14 cellular contexts compared by ENCODE assay signal in genomic region chr9:128482186-128482585, GRCh38. TPM values are rescaled to one million over a fixed set of nuclear protein-coding genes. Genes with fewer than 3 reads are reported as not detected.
DNase-seq lines count a peak whose midpoint lies in the region; ATAC-seq and TF ChIP-seq lines count a peak whose summit lies in the region.
"Had no signal": no experiment of that assay in that cellular context is flagged by ENCODE, and none has a peak within 500 bp of the region (broad histone marks: within the 10 kb centered on the region; RNA-seq: fewer than 3 reads in every experiment).

No MANE protein-coding gene starts in this region.

- TF ChIP-seq POLR2A in tibial nerve (IDR thresholded peaks at IDR 0.05): no peak

- H3K27me3 Mint-ChIP-seq in T-helper 17 cell (no peaks in the 10 kb centered on the region), endothelial cell (ENCODE audit: unreplicated experiment) (peaks cover 2% of the 10 kb centered on the region)
- H3K27me3 Mint-ChIP-seq: CD4-positive, alpha-beta memory T cell had no signal

- H3K4me1 ChIP-seq in tibial nerve: no peaks in the 10 kb centered on the region
- H3K4me1 ChIP-seq: Caco-2 had no signal

- H3K4me3 ChIP-seq in tibial nerve: no peak overlapping the region
- H3K4me3 ChIP-seq: GM23248 had no signal

- TF ChIP-seq CTCF in endothelial cell (IDR thresholded peaks at IDR 0.05; ENCODE audit: unreplicated experiment) (no peak), tibial nerve (IDR thresholded peaks at IDR 0.05) (no peak)

- no peaks in the 10 kb centered on the region for H3K27me3 ChIP-seq in tibial nerve

- 95 to 97% methylated on average over 7 of the region's 7 CpGs for WGBS in tibial nerve, 2 donors

- no peak overlapping the region for H3K4me3 Mint-ChIP-seq in T-helper 17 cell
- peak overlapping the region; percentile 67 for H3K4me3 Mint-ChIP-seq in endothelial cell (ENCODE audit: unreplicated experiment)
- H3K4me3 Mint-ChIP-seq: CD4-positive, alpha-beta memory T cell had no signal

- no peaks in the 10 kb centered on the region for H3K9me3 ChIP-seq in T-helper 17 cell (ENCODE audit: control insufficient read depth, low read length, poor library complexity, severe bottlenecking)
- no peaks in the 10 kb centered on the region for H3K9me3 ChIP-seq in tibial nerve
- H3K9me3 ChIP-seq: Caco-2 had no signal

- DNase-seq in T-helper 17 cell: no peak
- DNase-seq in endothelial cell (ENCODE audit: low spot score): no peak
- DNase-seq in posterior vena cava (ENCODE audit: low spot score): peak; percentile 17
- DNase-seq in SKM-1 (lab: John Stamatoyannopoulos, UW; ENCODE audit: unreplicated experiment): no peak
- no peak for DNase-seq in iPS-NIHi7 (ENCODE audit: extremely low spot score)
- no peak for DNase-seq in tibial nerve (ENCODE audit: low spot score in 2 of 2)
- DNase-seq: C1 segment of cervical spinal cord; Caco-2; CD4-positive, alpha-beta memory T cell; DMS153; DND-41; GM23248; H7; HCEC 1CT had no signal

- intact Hi-C loops in posterior vena cava (cut with DNase I): no loop called here

- no peaks in the 10 kb centered on the region for H3K9me3 Mint-ChIP-seq in endothelial cell (ENCODE audit: unreplicated experiment)
- H3K9me3 Mint-ChIP-seq: CD4-positive, alpha-beta memory T cell had no signal

- peaks cover 2 to 98% (median 16%) of the 10 kb centered on the region in 3 donors for H3K36me3 ChIP-seq in tibial nerve

- peak overlapping the region; percentile 63 for H3K27ac Mint-ChIP-seq in T-helper 17 cell
- no peak overlapping the region for H3K27ac Mint-ChIP-seq in endothelial cell (ENCODE audit: unreplicated experiment)

- ATAC-seq in T-helper 17 cell: no peak

- H3K36me3 Mint-ChIP-seq in T-helper 17 cell (ENCODE audit: low read depth) (peaks cover 6% of the 10 kb centered on the region), endothelial cell (ENCODE audit: low read depth, unreplicated experiment) (peaks cover 52% of the 10 kb centered on the region)

- H3K4me1 Mint-ChIP-seq in T-helper 17 cell (peaks cover 2% of the 10 kb centered on the region), endothelial cell (ENCODE audit: unreplicated experiment) (peaks cover 2% of the 10 kb centered on the region)
- H3K4me1 Mint-ChIP-seq: CD4-positive, alpha-beta memory T cell had no signal

- H3K27ac ChIP-seq in tibial nerve: no peak overlapping the region
- H3K27ac ChIP-seq: GM23248 had no signal

- TF ChIP-seq EP300 in tibial nerve (IDR thresholded peaks at IDR 0.05): no peak

RNA-seq across cellular contexts. Expression of gene GLE1, which starts 22.3 kb away (rescaled TPM):
- total RNA-seq in T-helper 17 cell (10 to 100 TPM; 14.4 to 16.2 TPM), endothelial cell (ENCODE audit: unreplicated experiment) (17.5 TPM), posterior vena cava (10 to 100 TPM; 14.6 to 15.5 TPM), tibial nerve (10 to 100 TPM; 24.5 to 30.4 (median 28.8) TPM)

RNA-seq across cellular contexts. Expression of gene ODF2, which starts 26.4 kb away (rescaled TPM):
- total RNA-seq in T-helper 17 cell (10 to 100 TPM; 26.2 to 29.1 TPM), endothelial cell (ENCODE audit: unreplicated experiment) (83.8 TPM), posterior vena cava (10 to 100 TPM; 17.5 to 19.8 TPM), tibial nerve (10 to 100 TPM; 23.2 to 32.7 (median 25.8) TPM)
